8 cellular contexts compared by ENCODE assay signal in genomic region chr18:57748770-57749603, GRCh38. TPM values are rescaled to one million over a fixed set of nuclear protein-coding genes. Genes with fewer than 3 reads are reported as not detected.
DNase-seq lines count a peak whose midpoint lies in the region; ATAC-seq and TF ChIP-seq lines count a peak whose summit lies in the region.

No MANE protein-coding gene starts in this region.

- H3K27me3 Mint-ChIP-seq in naive thymus-derived CD8-positive, alpha-beta T cell = peaks cover 0 to 1% (median 0%) of the 10 kb centered on the region in 5 donors

- CTCF ChIA-PET in PC-9 (lab: Charles Lee) = no interaction called here

- intact Hi-C loops in PC-9 (cut with micrococcal nuclease; ENCODE audit: unreplicated experiment) = no loop called here
- intact Hi-C loops in posterior vena cava (cut with DNase I) = loop anchor here in 1 of 2 donors (10.0 kb wide), 1 partner anchor 104 kb away; no protein-coding TSS in a partner anchor

- H3K36me3 Mint-ChIP-seq in naive thymus-derived CD8-positive, alpha-beta T cell = no peaks in the 10 kb centered on the region

- H3K9ac ChIP-seq in smooth muscle cell (ENCODE audit: low read depth) = no peak overlapping the region

- POLR2A ChIA-PET in PC-9 (lab: Charles Lee; ENCODE audit: unreplicated experiment) = no interaction called here
- POLR2A ChIA-PET in naive thymus-derived CD8-positive, alpha-beta T cell (lab: Charles Lee) = no interaction called here

- TF ChIP-seq CTCF in PC-9 (conservative IDR thresholded peaks at IDR 0.05) (no peak), smooth muscle cell (IDR thresholded peaks at IDR 0.05; ENCODE audit: borderline replicate concordance, insufficient read depth, poor library complexity, severe bottlenecking) (no peak)

- H3K27ac ChIP-seq in PC-9 (peak overlapping the region; percentile 35), smooth muscle cell (ENCODE audit: low read depth) (no peak overlapping the region)

- 85% methylated on average over 1 of the region's 1 CpG for WGBS in smooth muscle cell (ENCODE audit: low lambda C conversion rate)

- peaks cover 37% of the 10 kb centered on the region for H3K4me1 ChIP-seq in PC-9 (replicated peaks; ENCODE audit: insufficient read depth)
- H3K4me1 ChIP-seq in smooth muscle cell (ENCODE audit: low read depth) = no peaks in the 10 kb centered on the region

- peaks cover 61% of the 10 kb centered on the region for H3K79me2 ChIP-seq in PC-9 (ENCODE audit: low read depth)
- no peaks in the 10 kb centered on the region for H3K79me2 ChIP-seq in smooth muscle cell (ENCODE audit: low read depth)

- H2AFZ ChIP-seq in PC-9 (no peak overlapping the region), smooth muscle cell (ENCODE audit: low read depth) (no peak overlapping the region)

- H3K27ac Mint-ChIP-seq in naive thymus-derived CD8-positive, alpha-beta T cell = no peak overlapping the region

- peak; percentile 43 for DNase-seq in COLO829 (ENCODE audit: low spot score)
- peak in 1 of 2 experiments; percentile 73 for DNase-seq in PC-9
- peak; percentile 42 for DNase-seq in kidney tubule cell (ENCODE audit: low spot score)
- no peak for DNase-seq in posterior vena cava (ENCODE audit: low spot score)
- DNase-seq in naive thymus-derived CD8-positive, alpha-beta T cell = no peak
- no peak for DNase-seq in smooth muscle cell (lab: John Stamatoyannopoulos, UW; ENCODE audit: unreplicated experiment)

- peak overlapping the region; percentile 42 for H3K4me2 ChIP-seq in PC-9
- H3K4me2 ChIP-seq in smooth muscle cell = no peak overlapping the region

- H3K4me1 Mint-ChIP-seq in naive thymus-derived CD8-positive, alpha-beta T cell = peaks cover 3 to 16% (median 7%) of the 10 kb centered on the region in 4 donors

- ATAC-seq in GM19463 (IDR thresholded peaks at IDR 0.05; ENCODE audit: unreplicated experiment) (peak; percentile 96), HG03439 (IDR thresholded peaks at IDR 0.05; ENCODE audit: unreplicated experiment) (peak; percentile 94)
- no peak for ATAC-seq in naive thymus-derived CD8-positive, alpha-beta T cell

- H3K4me3 ChIP-seq in PC-9 (no peak overlapping the region), smooth muscle cell (no peak overlapping the region)

- H3K9me2 ChIP-seq in PC-9 (ENCODE audit: insufficient read depth) = no peaks in the 10 kb centered on the region

- H4K20me1 ChIP-seq in PC-9 (ENCODE audit: insufficient read depth) = 0 out of 2 replicates have a peak, but pooled peaks cover 8% of the 10 kb centered on the region
- no peaks in the 10 kb centered on the region for H4K20me1 ChIP-seq in smooth muscle cell (ENCODE audit: low read depth)

- H3K27me3 ChIP-seq in PC-9 (ENCODE audit: insufficient read depth, low read depth) (no peaks in the 10 kb centered on the region), smooth muscle cell (ENCODE audit: low read depth) (no peaks in the 10 kb centered on the region)

- no TSS peak for BruUV-seq in PC-9 (replicated peaks; lab: Mats Ljungman, UMichigan)

- no peaks in the 10 kb centered on the region for H3K36me3 ChIP-seq in PC-9 (ENCODE audit: low read depth)
- H3K36me3 ChIP-seq in smooth muscle cell (ENCODE audit: low read depth) = no peaks in the 10 kb centered on the region

- H3K4me3 Mint-ChIP-seq in naive thymus-derived CD8-positive, alpha-beta T cell = no peak overlapping the region

- H3F3A ChIP-seq in PC-9 (ENCODE audit: insufficient read depth, low read depth) (peaks cover 20% of the 10 kb centered on the region), smooth muscle cell (ENCODE audit: low read depth) (no peaks in the 10 kb centered on the region)

- H3K9me3 Mint-ChIP-seq in naive thymus-derived CD8-positive, alpha-beta T cell = no peaks in the 10 kb centered on the region

- H3K9me3 ChIP-seq in PC-9 (ENCODE audit: insufficient read depth, low read depth) = no peaks in the 10 kb centered on the region
- H3K9me3 ChIP-seq in smooth muscle cell (replicated peaks; ENCODE audit: low read depth) = no peaks in the 10 kb centered on the region

RNA-seq across cellular contexts. Expression of gene ATP8B1, which starts 54.1 kb away (rescaled TPM):
- total RNA-seq in PC-9 (2021) (16.7 and 23.4 TPM in 2 replicates), posterior vena cava (10 to 100 TPM; 27.7 to 47.3 TPM), smooth muscle cell (1.9 and 6.1 TPM in 2 replicates)
- under 1 TPM in 1 of 2 experiments, not detected in 1; 0.08 TPM for total RNA-seq in naive thymus-derived CD8-positive, alpha-beta T cell
- polyA plus RNA-seq in naive thymus-derived CD8-positive, alpha-beta T cell = not detected
- polyA plus RNA-seq in smooth muscle cell = 1.0 and 1.1 TPM in 2 replicates

Comparison
In these comparisons a context has a peak if more than half of its experiments do, and no peak if none do; other contexts are left out.
1. DNase-seq: peak in COLO829 (single experiment) and kidney tubule cell (single experiment); none in posterior vena cava (single experiment), naive thymus-derived CD8-positive, alpha-beta T cell (0 of 10) and smooth muscle cell (single experiment).
2. ATAC-seq: peak in GM19463 (single experiment) and HG03439 (single experiment); none in naive thymus-derived CD8-positive, alpha-beta T cell (0 of 2).